ENCODE assay signal across 25 cellular contexts in genomic region chr7:149843566-149843965, GRCh38.
"Had no signal": no experiment of that assay in that cellular context is flagged by ENCODE, and none has a peak within 500 bp of the region (broad histone marks: within the 10 kb centered on the region; RNA-seq: fewer than 3 reads in every experiment).

No MANE protein-coding gene starts in this region.

- FAIRE-seq: colon, frontal cortex, keratinocyte, small intestine had no signal

- H3K36me3 ChIP-seq: neural progenitor cell had no signal

- DNase-seq: effector CD4-positive, alpha-beta T cell; hypothalamus; mesenchymal stem cell; naive B cell; psoas muscle; small intestine; stimulated activated CD4-positive, alpha-beta T cell treated with anti-CD3 and anti-CD28 coated beads, Interleukin-15, amount 100 ng/mL, for 24 hours; stimulated activated CD4-positive, alpha-beta T cell treated with anti-CD3 and anti-CD28 coated beads, Interleukin-2, amount 100 ng/mL, for 48 hours; stimulated activated naive B cell treated with anti-CD40 and anti-IgM and Interleukin-4, amounts not matched to agents 10 μg/mL and 1 μg/mL and 100 μg/mL, for 72 hours; transverse colon; upper lobe of right lung had no signal

- H3K4me3 ChIP-seq: lung, mucosa of descending colon, neural progenitor cell, psoas muscle, suprapubic skin, transverse colon, upper lobe of right lung, vagina had no signal

- H3K27ac ChIP-seq: neural progenitor cell, psoas muscle, suprapubic skin, transverse colon, upper lobe of right lung, vagina had no signal

- H3K4me2 ChIP-seq: neural progenitor cell had no signal

- H3K4me3 Mint-ChIP-seq: mesothelial cell of epicardium; naive B cell; nephron; neural progenitor cell; stimulated activated naive B cell treated with anti-CD40 and anti-IgM and Interleukin-4, amounts not matched to agents 10 μg/mL and 1 μg/mL and 100 μg/mL, for 72 hours; stimulated activated naive CD8-positive, alpha-beta T cell treated with anti-CD3 and anti-CD28 coated beads, Interleukin-15, Interleukin-2, amounts not matched to agents 100 ng/mL and 50 ng/mL, for 24 hours had no signal

- H3K27me3 ChIP-seq: dorsolateral prefrontal cortex, suprapubic skin, transverse colon, upper lobe of right lung, vagina had no signal

- ATAC-seq: left lobe of liver; mucosa of descending colon; psoas muscle; right cardiac atrium; stimulated activated naive B cell treated with anti-CD40 and anti-IgM and Interleukin-4, amounts not matched to agents 10 μg/mL and 1 μg/mL and 100 μg/mL, for 72 hours; upper lobe of right lung had no signal

- H3K9ac ChIP-seq: neural progenitor cell had no signal

- H3K9me3 Mint-ChIP-seq: mesothelial cell of epicardium; naive B cell; nephron; neural progenitor cell; stimulated activated naive B cell treated with anti-CD40 and anti-IgM and Interleukin-4, amounts not matched to agents 10 μg/mL and 1 μg/mL and 100 μg/mL, for 72 hours; stimulated activated naive CD8-positive, alpha-beta T cell treated with anti-CD3 and anti-CD28 coated beads, Interleukin-15, Interleukin-2, amounts not matched to agents 100 ng/mL and 50 ng/mL, for 24 hours had no signal

- H3K27ac Mint-ChIP-seq: mesothelial cell of epicardium; naive B cell; nephron; neural progenitor cell; stimulated activated naive B cell treated with anti-CD40 and anti-IgM and Interleukin-4, amounts not matched to agents 10 μg/mL and 1 μg/mL and 100 μg/mL, for 72 hours; stimulated activated naive CD8-positive, alpha-beta T cell treated with anti-CD3 and anti-CD28 coated beads, Interleukin-15, Interleukin-2, amounts not matched to agents 100 ng/mL and 50 ng/mL, for 24 hours had no signal

- H2AFZ ChIP-seq: neural progenitor cell had no signal

- H3K9me3 ChIP-seq: mucosa of descending colon, psoas muscle, suprapubic skin, transverse colon, upper lobe of right lung, vagina had no signal

- H3K27me3 Mint-ChIP-seq: naive B cell; stimulated activated naive B cell treated with anti-CD40 and anti-IgM and Interleukin-4, amounts not matched to agents 10 μg/mL and 1 μg/mL and 100 μg/mL, for 72 hours; stimulated activated naive CD8-positive, alpha-beta T cell treated with anti-CD3 and anti-CD28 coated beads, Interleukin-15, Interleukin-2, amounts not matched to agents 100 ng/mL and 50 ng/mL, for 24 hours had no signal

- H3K4me1 ChIP-seq: neural progenitor cell had no signal
